ENCODE assay signal across 1 cellular context in the genomic region with DNA sequence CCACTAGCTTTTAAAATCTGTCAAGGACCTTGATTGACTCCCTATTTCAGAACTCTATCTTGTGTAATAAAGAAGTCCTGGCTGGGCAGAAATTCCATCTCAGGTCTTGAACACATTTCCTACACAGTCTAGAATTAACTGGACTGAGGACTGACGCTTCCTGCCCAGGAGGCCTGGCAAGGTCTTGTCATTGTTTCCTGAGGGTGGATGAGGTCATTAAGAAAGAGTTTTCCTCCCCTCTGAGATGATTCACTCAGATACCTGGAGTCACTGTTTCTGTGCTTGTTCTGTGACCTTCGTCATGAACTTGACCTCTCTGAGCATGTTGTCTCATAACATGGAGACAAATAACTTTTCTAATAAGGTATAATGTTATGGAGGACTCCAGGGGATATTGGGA.
TF ChIP-seq lines count a peak whose summit lies in the region.

No MANE protein-coding gene starts in this region.

TF ChIP-seq in IMR-90, 13 proteins besides CTCF, POLR2A, EP300 and RAD21:
- TF ChIP-seq CEBPB (IDR thresholded peaks at IDR 0.05; ENCODE audit: low read depth, low read length) (no peak), RCOR1 (IDR thresholded peaks at IDR 0.05; ENCODE audit: insufficient replicate concordance, low read length) (no peak), RFX5 (IDR thresholded peaks at IDR 0.05; ENCODE audit: low read depth, low read length) (no peak), MAZ (IDR thresholded peaks at IDR 0.05; ENCODE audit: borderline replicate concordance, low read depth, low read length) (no peak)
